24 cellular contexts compared by ENCODE assay signal in the genomic region with DNA sequence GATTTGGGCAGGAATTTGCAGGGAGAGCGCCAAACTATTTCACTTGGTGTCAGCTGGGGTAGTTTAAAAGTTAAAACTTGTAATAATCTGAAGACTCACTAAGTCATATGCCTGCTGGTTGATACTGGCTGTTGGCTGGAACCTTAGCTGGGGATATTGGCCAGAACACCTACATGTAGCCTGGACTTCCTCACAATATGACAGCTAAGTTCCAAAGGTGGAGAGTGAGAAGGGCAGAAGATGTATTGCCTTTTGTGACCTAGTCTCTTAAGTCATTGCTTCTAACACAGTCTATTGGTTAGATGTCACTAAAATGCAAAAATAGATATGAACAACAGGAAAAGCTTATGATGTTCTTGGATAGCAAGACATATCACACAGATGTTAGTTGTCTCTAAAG.
DNase-seq lines count a peak whose midpoint lies in the region; ATAC-seq, FAIRE-seq and TF ChIP-seq lines count a peak whose summit lies in the region.
"Had no signal": no experiment of that assay in that cellular context is flagged by ENCODE, and none has a peak within 500 bp of the region (broad histone marks: within the 10 kb centered on the region; RNA-seq: fewer than 3 reads in every experiment).

No MANE protein-coding gene starts in this region.

- peaks cover 0 to 4% (median 0%) of the 10 kb centered on the region in 3 donors for H3K36me3 Mint-ChIP-seq in naive thymus-derived CD8-positive, alpha-beta T cell
- H3K36me3 Mint-ChIP-seq: CD8-positive, alpha-beta T cell had no signal

- POLR2A ChIA-PET in naive thymus-derived CD8-positive, alpha-beta T cell (lab: Charles Lee) = no interaction called here
- POLR2A ChIA-PET in RWPE1 (lab: Yijun Ruan, JAX; ENCODE audit: low non-redundant PET) = no interaction called here

- H3K27ac Mint-ChIP-seq in naive thymus-derived CD8-positive, alpha-beta T cell = no peak overlapping the region
- H3K27ac Mint-ChIP-seq: B cell; CD4-positive, CD25-positive, alpha-beta regulatory T cell; CD8-positive, alpha-beta T cell; GM23338; HFFc6 had no signal

- peak; percentile 82 for FAIRE-seq in pancreas (lab: Jason Lieb, UNC)
- FAIRE-seq: A204.1, G401.6, GM12892, H54 had no signal

- intact Hi-C loops in heart left ventricle (cut with DNase I) = no loop called here
- intact Hi-C loops in right cardiac atrium (cut with DNase I) = no loop called here
- intact Hi-C loops in left colon (cut with DNase I, micrococcal nuclease) = no loop called here
- intact Hi-C loops in pancreas (cut with DNase I) = no loop called here
- intact Hi-C loops in uterus (cut with DNase I; ENCODE audit: low total_unique reads) = no loop called here

- peaks cover 0 to 3% (median 0%) of the 10 kb centered on the region in 4 donors for H3K4me1 Mint-ChIP-seq in naive thymus-derived CD8-positive, alpha-beta T cell
- H3K4me1 Mint-ChIP-seq: B cell, GM23338 had no signal

- H3K36me3 ChIP-seq in heart left ventricle (no peaks in the 10 kb centered on the region), pancreas (no peaks in the 10 kb centered on the region), uterus (no peaks in the 10 kb centered on the region)
- H3K36me3 ChIP-seq: BLaER1, HAP-1 had no signal

- no peaks in the 10 kb centered on the region for H3K9me3 ChIP-seq in heart left ventricle
- H3K9me3 ChIP-seq in right cardiac atrium (ENCODE audit: control insufficient read depth, low read length) = no peaks in the 10 kb centered on the region
- no peaks in the 10 kb centered on the region for H3K9me3 ChIP-seq in pancreas
- no peaks in the 10 kb centered on the region for H3K9me3 ChIP-seq in uterus
- H3K9me3 ChIP-seq: BLaER1, Caco-2, HAP-1 had no signal

- no peaks in the 10 kb centered on the region for H3K27me3 ChIP-seq in heart left ventricle
- H3K27me3 ChIP-seq in right cardiac atrium (ENCODE audit: control insufficient read depth, insufficient read depth) = no peaks in the 10 kb centered on the region
- H3K27me3 ChIP-seq in pancreas = no peaks in the 10 kb centered on the region
- H3K27me3 ChIP-seq in uterus = no peaks in the 10 kb centered on the region
- H3K27me3 ChIP-seq: BLaER1 had no signal

- ATAC-seq in heart left ventricle (peak in 3 of 4 donors; percentile 24 to 45 (median 31)), right cardiac atrium (no peak), left colon (peak; percentile 83), pancreas (no peak)
- ATAC-seq in naive thymus-derived CD8-positive, alpha-beta T cell = no peak
- ATAC-seq: CD8-positive, alpha-beta T cell; GM23338 had no signal

- H3K27ac ChIP-seq in heart left ventricle (no peak overlapping the region), right cardiac atrium (ENCODE audit: low read length) (no peak overlapping the region), pancreas (no peak overlapping the region), uterus (no peak overlapping the region), RWPE1 (no peak overlapping the region)
- H3K27ac ChIP-seq: 22Rv1, BLaER1, C4-2B had no signal

- TF ChIP-seq POLR2A in heart left ventricle (IDR thresholded peaks at IDR 0.05) (no peak), uterus (IDR thresholded peaks at IDR 0.05) (no peak)

- H3K27me3 Mint-ChIP-seq in naive thymus-derived CD8-positive, alpha-beta T cell = peaks cover 0 to under 1% (median 0%) of the 10 kb centered on the region in 5 donors
- H3K27me3 Mint-ChIP-seq: B cell; CD4-positive, CD25-positive, alpha-beta regulatory T cell had no signal

- no peaks in the 10 kb centered on the region for H3K4me1 ChIP-seq in heart left ventricle
- no peaks in the 10 kb centered on the region for H3K4me1 ChIP-seq in right cardiac atrium (ENCODE audit: control insufficient read depth, insufficient read depth, low read length)
- no peaks in the 10 kb centered on the region for H3K4me1 ChIP-seq in pancreas
- H3K4me1 ChIP-seq in uterus = no peaks in the 10 kb centered on the region
- H3K4me1 ChIP-seq: BLaER1, Caco-2 had no signal

- H3K4me3 ChIP-seq in heart left ventricle (no peak overlapping the region), right cardiac atrium (ENCODE audit: low read length) (no peak overlapping the region), pancreas (no peak overlapping the region), uterus (no peak overlapping the region)
- H3K4me3 ChIP-seq: BLaER1, GM23338, HAP-1 had no signal

- TF ChIP-seq CTCF in heart left ventricle (IDR thresholded peaks at IDR 0.05) (no peak), pancreas (IDR thresholded peaks at IDR 0.05) (no peak), uterus (IDR thresholded peaks at IDR 0.05) (no peak), RWPE1 (conservative IDR thresholded peaks at IDR 0.05; ENCODE audit: low read depth) (no peak)

- WGBS in heart left ventricle, 4 donors = 68 to 98% (median 89%) methylated on average over 1 of the region's 1 CpG
- WGBS in right cardiac atrium = 93% methylated on average over 1 of the region's 1 CpG
- 97 to 100% methylated on average over 1 of the region's 1 CpG for WGBS in pancreas, 2 donors

- H3K4me3 Mint-ChIP-seq in naive thymus-derived CD8-positive, alpha-beta T cell = no peak overlapping the region
- H3K4me3 Mint-ChIP-seq: B cell; CD4-positive, CD25-positive, alpha-beta regulatory T cell; CD8-positive, alpha-beta T cell; GM23338; HFFc6 had no signal

- DNase-seq in heart left ventricle (no peak), right cardiac atrium (no peak), left colon (no peak), pancreas (no peak), uterus (peak; percentile 29 to 46), GOT3 (lab: John Stamatoyannopoulos, UW) (no peak), RWPE1 (ENCODE audit: low spot score) (no peak)
- no peak for DNase-seq in naive thymus-derived CD8-positive, alpha-beta T cell
- DNase-seq: Caco-2; CD4-positive, CD25-positive, alpha-beta regulatory T cell; CD8-positive, alpha-beta T cell; DMS153; DND-41; HFFc6 had no signal

- no peaks in the 10 kb centered on the region for H3K9me3 Mint-ChIP-seq in naive thymus-derived CD8-positive, alpha-beta T cell
- H3K9me3 Mint-ChIP-seq: CD8-positive, alpha-beta T cell; HFFc6 had no signal

- CTCF ChIA-PET in RWPE1 (lab: Yijun Ruan, JAX) = no interaction called here

Comparison
In these comparisons a context has a peak if more than half of its experiments do, and no peak if none do; other contexts are left out.
1. ATAC-seq: peak in heart left ventricle (3 of 4) and left colon (single experiment); none in right cardiac atrium (0 of 2), pancreas (0 of 4) and naive thymus-derived CD8-positive, alpha-beta T cell (0 of 2).
2. DNase-seq: peak in uterus (2 of 2); none in heart left ventricle (0 of 5), right cardiac atrium (0 of 3), left colon (0 of 2), pancreas (0 of 6), naive thymus-derived CD8-positive, alpha-beta T cell (0 of 10), GOT3 (single experiment) and RWPE1 (single experiment).